3 cellular contexts compared by ENCODE assay signal in the genomic region with DNA sequence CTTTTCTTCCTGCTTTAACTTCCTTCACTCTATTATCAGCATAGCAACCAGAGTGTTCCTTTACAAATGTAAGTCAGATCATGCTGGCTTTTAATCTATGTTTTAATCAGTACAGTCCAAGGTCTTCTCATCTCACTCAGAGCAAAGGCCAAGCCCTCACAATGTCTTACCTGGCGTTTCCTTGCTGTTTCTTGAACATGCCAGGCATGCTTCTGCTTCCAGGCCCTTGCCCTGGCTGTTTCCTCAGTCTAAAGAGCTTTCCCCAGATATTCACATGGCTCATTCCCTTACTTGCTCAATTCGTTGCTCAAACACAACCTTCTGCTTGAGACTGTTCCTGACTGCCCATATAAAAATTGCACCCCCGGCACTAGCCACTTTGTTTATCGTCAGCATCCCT.
"Had no signal": no experiment of that assay in that cellular context is flagged by ENCODE, and none has a peak within 500 bp of the region (broad histone marks: within the 10 kb centered on the region; RNA-seq: fewer than 3 reads in every experiment).

No MANE protein-coding gene starts in this region.

- DNase-seq: GDM1, GF-D8 had no signal

- H3K4me3 ChIP-seq: GM12878 had no signal
